ENCODE assay signal across 10 cellular contexts in the genomic region with DNA sequence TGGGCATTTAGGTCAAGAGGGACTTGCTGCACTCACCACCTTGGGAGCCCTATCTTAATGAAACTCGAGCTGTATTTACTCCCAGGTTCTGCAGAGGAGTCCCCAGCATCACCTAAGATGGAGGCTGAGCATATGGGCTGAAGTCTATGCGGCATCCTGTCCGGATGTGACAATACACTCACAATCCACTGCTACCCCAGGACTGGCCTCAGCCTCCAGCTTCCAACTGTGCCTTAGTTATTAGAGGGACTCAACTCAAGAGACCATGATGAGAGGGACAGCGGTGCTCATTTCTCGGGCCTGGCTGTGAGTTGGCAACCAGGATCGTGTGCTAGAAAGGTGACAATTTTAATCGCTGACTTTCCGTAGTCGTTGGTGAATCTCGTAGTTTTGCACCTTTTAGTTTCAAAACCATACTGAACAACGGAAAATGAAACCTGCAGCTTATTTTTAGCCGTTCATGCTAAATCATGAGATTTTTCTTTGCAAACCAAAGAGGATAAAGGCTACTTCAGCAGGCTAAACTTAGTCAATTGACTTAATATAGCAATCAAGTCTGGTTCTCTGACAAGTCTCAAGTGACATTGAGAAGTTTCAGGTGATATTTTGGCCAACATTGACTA. TPM values are rescaled to one million over a fixed set of nuclear protein-coding genes. Genes with fewer than 3 reads are reported as not detected.
DNase-seq lines count a peak whose midpoint lies in the region; ATAC-seq and TF ChIP-seq lines count a peak whose summit lies in the region.
"Had no signal": no experiment of that assay in that cellular context is flagged by ENCODE, and none has a peak within 500 bp of the region (broad histone marks: within the 10 kb centered on the region; RNA-seq: fewer than 3 reads in every experiment).

No MANE protein-coding gene starts in this region.

- H3K4me3 ChIP-seq in OCI-LY7 (ENCODE audit: low read depth, low read length, poor library complexity, severe bottlenecking): peak overlapping the region; percentile 20
- no peak overlapping the region for H3K4me3 ChIP-seq in smooth muscle cell
- H3K4me3 ChIP-seq: A549, lung had no signal

- WGBS in smooth muscle cell (ENCODE audit: low lambda C conversion rate): 96% methylated on average over 12 of the region's 12 CpGs

- peak overlapping the region; percentile 12 for H3K27ac ChIP-seq in OCI-LY7 (ENCODE audit: low read depth, low read length, poor library complexity, severe bottlenecking)
- peak overlapping the region; percentile 13 for H3K27ac ChIP-seq in smooth muscle cell (ENCODE audit: low read depth)

- peak; percentile 53 for ATAC-seq in HG02642 (IDR thresholded peaks at IDR 0.05; ENCODE audit: poor library complexity, unreplicated experiment)
- ATAC-seq: A549 had no signal

- H3K27me3 ChIP-seq in smooth muscle cell (ENCODE audit: low read depth): no peaks in the 10 kb centered on the region

- BruUV-seq in OCI-LY7 (replicated peaks; lab: Mats Ljungman, UMichigan): no TSS peak

- H3K4me2 ChIP-seq in OCI-LY7 (ENCODE audit: low read length) (peak overlapping the region; percentile 41), smooth muscle cell (no peak overlapping the region)
- H3K4me2 ChIP-seq: A549 had no signal

- no peak for TF ChIP-seq POLR2A in erythroblast (IDR thresholded peaks at IDR 0.05; ENCODE audit: low read length)

- peak; percentile 34 for DNase-seq in activated CD4-positive, alpha-beta T cell treated with anti-CD3 and anti-CD28 coated beads for 48 hours
- DNase-seq in activated CD4-positive, alpha-beta T cell treated with anti-CD3 and anti-CD28 coated beads, Interleukin-2, amount 50 U/mL, for 1 hour: no peak
- DNase-seq in OCI-LY7 (ENCODE audit: low spot score) (peak; percentile 59), smooth muscle cell (lab: John Stamatoyannopoulos, UW; ENCODE audit: unreplicated experiment) (no peak), pons (ENCODE audit: low spot score) (no peak), NCI-H2107 (lab: John Stamatoyannopoulos, UW) (no peak), erythroblast (lab: John Stamatoyannopoulos, UW) (no peak)

- H4K20me1 ChIP-seq in OCI-LY7 (ENCODE audit: insufficient read depth, low read length) (no peaks in the 10 kb centered on the region), smooth muscle cell (ENCODE audit: low read depth) (peaks cover 5% of the 10 kb centered on the region)

- H3K9me3 ChIP-seq in OCI-LY7 (ENCODE audit: low read length) (no peaks in the 10 kb centered on the region), smooth muscle cell (replicated peaks; ENCODE audit: low read depth) (no peaks in the 10 kb centered on the region)
- H3K9me3 ChIP-seq: A549 had no signal

- H3K79me2 ChIP-seq in OCI-LY7 (ENCODE audit: insufficient read depth, low read depth, low read length) (no peaks in the 10 kb centered on the region), smooth muscle cell (ENCODE audit: low read depth) (peaks cover 21% of the 10 kb centered on the region)

- intact Hi-C loops in OCI-LY7 (cut with micrococcal nuclease; ENCODE audit: unreplicated experiment): no loop called here

- H3K36me3 ChIP-seq in OCI-LY7 (ENCODE audit: insufficient read depth, low read length) (no peaks in the 10 kb centered on the region), smooth muscle cell (ENCODE audit: low read depth) (no peaks in the 10 kb centered on the region)

- CTCF ChIA-PET in OCI-LY7 (lab: Charles Lee; ENCODE audit: unreplicated experiment): interaction anchor here (1.0 kb wide), 1 partner anchor 9 kb away, joined by 4 read pairs; no protein-coding TSS in a partner anchor

- TF ChIP-seq CTCF in OCI-LY7 (conservative IDR thresholded peaks at IDR 0.05; ENCODE audit: low read length) (no peak), smooth muscle cell (IDR thresholded peaks at IDR 0.05; ENCODE audit: borderline replicate concordance, insufficient read depth, poor library complexity, severe bottlenecking) (no peak)

- no peaks in the 10 kb centered on the region for H3F3A ChIP-seq in smooth muscle cell (ENCODE audit: low read depth)

- H2AFZ ChIP-seq in OCI-LY7 (ENCODE audit: low read length): peak overlapping the region; percentile 93
- H2AFZ ChIP-seq in smooth muscle cell (ENCODE audit: low read depth): no peak overlapping the region

- POLR2A ChIA-PET in OCI-LY7 (lab: Charles Lee): interaction anchor here (1.0 to 1.6 kb wide), 4 partner anchors 9 to 108 kb away, joined by 3 to 7 read pairs (median 4); no protein-coding TSS in a partner anchor

- no peak overlapping the region for H3K9ac ChIP-seq in smooth muscle cell (ENCODE audit: low read depth)

- H3K4me1 ChIP-seq in OCI-LY7 (ENCODE audit: insufficient read depth, low read length, poor library complexity, severe bottlenecking): peaks cover 59% of the 10 kb centered on the region
- no peaks in the 10 kb centered on the region for H3K4me1 ChIP-seq in smooth muscle cell (ENCODE audit: low read depth)

- no peaks in the 10 kb centered on the region for H3K9me2 ChIP-seq in OCI-LY7 (ENCODE audit: insufficient read depth, low read length)

RNA-seq across cellular contexts. Expression of gene ZBTB38, which starts 11.1 kb away (rescaled TPM):
- 7.6 and 8.4 TPM in 2 replicates for total RNA-seq in OCI-LY7 (2014; rRNA removed; shearing (Covaris generic))
- total RNA-seq in OCI-LY7 (2022): 12.4 and 16.6 TPM in 2 replicates
- 68.0 and 108 TPM in 2 replicates for total RNA-seq in smooth muscle cell
- 21.7 and 22.2 TPM in 2 replicates for polyA plus RNA-seq in smooth muscle cell

Comparison
In these comparisons a context has a peak if more than half of its experiments do, and no peak if none do; other contexts are left out.
1. DNase-seq: peak in activated CD4-positive, alpha-beta T cell treated with anti-CD3 and anti-CD28 coated beads for 48 hours (single experiment) and OCI-LY7 (single experiment); none in activated CD4-positive, alpha-beta T cell treated with anti-CD3 and anti-CD28 coated beads, Interleukin-2, amount 50 U/mL, for 1 hour (single experiment), smooth muscle cell (single experiment), pons (single experiment), NCI-H2107 (single experiment) and erythroblast (0 of 2).